10 cellular contexts compared by ENCODE assay signal in the genomic region with DNA sequence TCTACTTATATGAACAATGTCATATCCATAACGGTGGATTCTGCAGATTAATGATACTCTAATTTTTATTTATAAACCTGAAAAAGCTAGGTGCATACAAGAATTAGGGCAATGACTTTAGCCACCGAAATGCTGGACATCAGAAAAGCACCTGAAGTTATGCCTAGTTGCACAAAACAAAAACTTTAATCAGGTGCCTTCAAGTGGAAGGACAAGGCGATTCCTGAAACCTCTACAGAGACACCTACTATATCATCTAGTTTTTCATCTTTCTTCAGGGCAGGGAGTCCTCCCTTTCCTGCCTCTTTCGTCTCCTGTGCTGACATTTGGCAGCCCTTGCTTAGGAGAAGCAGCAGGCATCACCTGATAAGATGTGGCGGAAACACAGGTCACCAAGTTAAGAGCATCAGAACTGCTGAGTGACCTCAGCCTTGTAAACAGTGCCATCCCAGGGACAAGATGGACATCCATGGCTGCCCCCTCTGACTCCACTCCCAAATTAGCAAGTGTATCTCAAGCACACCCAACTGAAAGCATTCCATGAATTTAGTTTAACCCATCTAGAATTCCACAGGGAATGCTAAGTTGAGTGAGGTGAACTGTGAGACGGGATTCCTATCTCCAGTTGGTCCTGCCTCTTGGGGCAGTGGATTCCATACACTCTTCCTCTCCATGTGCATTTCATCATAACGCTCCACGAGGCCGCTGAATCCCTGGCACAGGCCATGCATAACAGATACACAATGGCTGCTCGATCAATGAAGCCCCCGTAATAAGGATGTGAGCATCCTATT. TPM values are rescaled to one million over a fixed set of nuclear protein-coding genes. Genes with fewer than 3 reads are reported as not detected.
DNase-seq lines count a peak whose midpoint lies in the region; ATAC-seq and TF ChIP-seq lines count a peak whose summit lies in the region.
"Had no signal": no experiment of that assay in that cellular context is flagged by ENCODE, and none has a peak within 500 bp of the region (broad histone marks: within the 10 kb centered on the region; RNA-seq: fewer than 3 reads in every experiment).

No MANE protein-coding gene starts in this region.

- H3K9me3 ChIP-seq in AG04450 (ENCODE audit: control insufficient read depth, insufficient read depth, low read length) (no peaks in the 10 kb centered on the region), T-helper 17 cell (ENCODE audit: control insufficient read depth, low read length, poor library complexity, severe bottlenecking) (no peaks in the 10 kb centered on the region), esophagus muscularis mucosa (no peaks in the 10 kb centered on the region)
- H3K9me3 ChIP-seq: MG63 had no signal

- no peaks in the 10 kb centered on the region for H3K27me3 ChIP-seq in AG04450 (ENCODE audit: control insufficient read depth, insufficient read depth, low read length)
- H3K27me3 ChIP-seq in esophagus muscularis mucosa, result no peaks in the 10 kb centered on the region
- H3K27me3 ChIP-seq: MG63 had no signal

- ATAC-seq in T-helper 17 cell (no peak), HG03571 (IDR thresholded peaks at IDR 0.05; ENCODE audit: unreplicated experiment) (no peak)

- no peak for DNase-seq in AG04450 (ENCODE audit: low read depth, low spot score)
- no peak for DNase-seq in T-helper 17 cell
- DNase-seq in esophagus muscularis mucosa (ENCODE audit: extremely low spot score), result no peak
- no peak for DNase-seq in neural crest cell (ENCODE audit: low read depth, low spot score)
- no peak for DNase-seq in putamen (ENCODE audit: low spot score)
- DNase-seq in iPS-NIHi7 (ENCODE audit: extremely low spot score), result no peak
- no peak for DNase-seq in DMS 273 treated with DMSO at 0.1 percent for 48 hours (lab: John Stamatoyannopoulos, UW)

- peaks cover 0 to 21% (median 3%) of the 10 kb centered on the region in 4 donors for H3K36me3 ChIP-seq in esophagus muscularis mucosa

- 72% methylated on average over 11 of the region's 11 CpGs for WGBS in esophagus muscularis mucosa

- CTCF ChIA-PET in AG04450 (lab: Charles Lee), result interaction anchor here (0.8 to 1.5 kb wide), 3 partner anchors 19 to 58 kb away, joined by 3 to 11 read pairs (median 3); no protein-coding TSS in a partner anchor

- H3K4me1 Mint-ChIP-seq in T-helper 17 cell (peaks cover 66% of the 10 kb centered on the region), neural crest cell (peaks cover 73% of the 10 kb centered on the region)

- H3K27ac ChIP-seq in AG04450 (ENCODE audit: low read depth, low read length), result peak overlapping the region; percentile 68
- H3K27ac ChIP-seq in esophagus muscularis mucosa (replicated peaks in 1 of 4), result peak overlapping the region; percentile 97 to 100 (median 98)

- H3K36me3 Mint-ChIP-seq in T-helper 17 cell (ENCODE audit: low read depth) (no peaks in the 10 kb centered on the region), neural crest cell (ENCODE audit: low read depth) (no peaks in the 10 kb centered on the region)

- H3K27me3 Mint-ChIP-seq in T-helper 17 cell (no peaks in the 10 kb centered on the region), neural crest cell (ENCODE audit: low read depth) (peaks cover 96% of the 10 kb centered on the region)

- POLR2A ChIA-PET in AG04450 (lab: Yijun Ruan, JAX), result no interaction called here

- H3K4me3 ChIP-seq in AG04450 (ENCODE audit: low read depth, low read length), result no peak overlapping the region
- no peak overlapping the region for H3K4me3 ChIP-seq in esophagus muscularis mucosa
- H3K4me3 ChIP-seq: MG63 had no signal

- intact Hi-C loops in esophagus muscularis mucosa (cut with DNase I), result no loop called here

- H3K4me3 Mint-ChIP-seq in T-helper 17 cell (peak overlapping the region; percentile 25), neural crest cell (peak overlapping the region; percentile 78)

- no peak for TF ChIP-seq POLR2A in esophagus muscularis mucosa (IDR thresholded peaks at IDR 0.05; ENCODE audit: low read depth)

- no peaks in the 10 kb centered on the region for H3K9me3 Mint-ChIP-seq in neural crest cell
- H3K9me3 Mint-ChIP-seq: T-helper 1 cell treated with Interleukin-12 subunit alpha and Interleukin-12 subunit beta and Interleukin-4 antibody, amounts not matched to agents 30 μg/mL and 1 μg/mL, for 36 hours had no signal

- H3K4me1 ChIP-seq in esophagus muscularis mucosa, result peaks cover 90 to 98% (median 94%) of the 10 kb centered on the region in 4 donors

- no peak for TF ChIP-seq EP300 in esophagus muscularis mucosa (IDR thresholded peaks at IDR 0.05)

- H3K27ac Mint-ChIP-seq in T-helper 17 cell (peak overlapping the region; percentile 97), neural crest cell (ENCODE audit: unreplicated experiment) (peak overlapping the region; percentile 88)

- no peak for TF ChIP-seq CTCF in AG04450 (IDR thresholded peaks at IDR 0.05; ENCODE audit: low read depth, low read length)
- no peak for TF ChIP-seq CTCF in esophagus muscularis mucosa (IDR thresholded peaks at IDR 0.05)
- no peak for TF ChIP-seq CTCF in neural crest cell (conservative IDR thresholded peaks at IDR 0.05)

RNA-seq across cellular contexts. Expression of a gene that starts 5.8 kb away (rescaled TPM):
- 18.8 and 22.9 TPM in 2 replicates for polyA plus RNA-seq in AG04450 (2011; rRNA removed)
- polyA minus RNA-seq in AG04450 (2011; rRNA and poly(A)+ RNA removed), result 22.2 and 25.4 TPM in 2 replicates
- total RNA-seq in T-helper 17 cell (10 to 100 TPM; 30.6 to 47.1 TPM), esophagus muscularis mucosa (10 to 100 TPM; 18.7 to 56.0 (median 39.9) TPM), neural crest cell (14.9 and 15.6 TPM in 2 replicates)

RNA-seq across cellular contexts. Expression of a gene that starts 21.2 kb away (rescaled TPM):
- 0.35 and 0.51 TPM in 2 replicates for polyA plus RNA-seq in AG04450 (2011; rRNA removed)
- polyA minus RNA-seq in AG04450 (2011; rRNA and poly(A)+ RNA removed), result 0.35 and 0.78 TPM in 2 replicates
- not detected for total RNA-seq in T-helper 17 cell
- total RNA-seq in esophagus muscularis mucosa, result 1 to 10 TPM in 2 of 4 donors, under 1 TPM in 2; 0.71 to 1.6 (median 1.0) TPM
- total RNA-seq in neural crest cell, result 0.44 and 0.45 TPM in 2 replicates
